In the genomic region with DNA sequence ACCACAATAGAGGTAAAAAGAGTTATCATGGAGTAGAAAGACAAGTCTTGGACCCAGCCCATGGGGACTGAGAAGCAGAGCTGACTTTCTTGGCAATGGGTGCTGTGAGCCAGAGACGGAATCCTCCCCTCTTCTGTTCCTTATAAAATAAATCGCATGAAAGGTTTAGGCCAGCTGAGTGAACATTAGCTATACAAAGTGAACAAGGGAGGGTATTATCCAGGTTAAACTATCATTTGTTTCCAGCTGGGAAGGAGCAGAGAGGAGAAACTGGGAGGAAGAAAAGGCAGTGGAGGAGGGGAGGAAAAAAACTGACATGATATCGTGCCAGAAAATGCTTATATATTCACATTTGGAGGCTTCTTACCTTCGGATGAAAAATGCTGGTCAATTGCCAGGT, we compare ENCODE assay signal across 15 cellular contexts.
"Had no signal": no experiment of that assay in that cellular context is flagged by ENCODE, and none has a peak within 500 bp of the region (broad histone marks: within the 10 kb centered on the region; RNA-seq: fewer than 3 reads in every experiment).

No MANE protein-coding gene starts in this region.

- H3K27ac Mint-ChIP-seq: activated CD8-positive, alpha-beta T cell treated with anti-CD3 and anti-CD28 coated beads for 36 hours; activated naive CD4-positive, alpha-beta T cell treated with anti-CD3 and anti-CD28 coated beads for 36 hours; dendritic cell treated with granulocyte-macrophage colony-stimulating factor and Interleukin-4, amounts not matched to agents 40 ng/mL and 50 ng/mL, for 4 days; T-cell had no signal

- H3K27ac ChIP-seq: ovary, thoracic aorta, WERI-Rb-1 had no signal

- H3K9me3 Mint-ChIP-seq: activated CD8-positive, alpha-beta T cell treated with anti-CD3 and anti-CD28 coated beads for 36 hours; activated naive CD4-positive, alpha-beta T cell treated with anti-CD3 and anti-CD28 coated beads for 36 hours; central memory CD8-positive, alpha-beta T cell; dendritic cell treated with granulocyte-macrophage colony-stimulating factor and Interleukin-4, amounts not matched to agents 40 ng/mL and 50 ng/mL, for 4 days; naive thymus-derived CD8-positive, alpha-beta T cell; T-cell had no signal

- H3K27me3 ChIP-seq: ovary had no signal

- H3K36me3 Mint-ChIP-seq: naive thymus-derived CD8-positive, alpha-beta T cell; T-cell had no signal

- H3K4me3 Mint-ChIP-seq: activated CD8-positive, alpha-beta T cell treated with anti-CD3 and anti-CD28 coated beads for 36 hours; activated naive CD4-positive, alpha-beta T cell treated with anti-CD3 and anti-CD28 coated beads for 36 hours; central memory CD8-positive, alpha-beta T cell; dendritic cell treated with granulocyte-macrophage colony-stimulating factor and Interleukin-4, amounts not matched to agents 40 ng/mL and 50 ng/mL, for 4 days; naive thymus-derived CD8-positive, alpha-beta T cell; T-cell had no signal

- H3K4me1 Mint-ChIP-seq: central memory CD8-positive, alpha-beta T cell; naive thymus-derived CD8-positive, alpha-beta T cell; T-cell had no signal

- DNase-seq: activated CD4-positive, alpha-beta T cell treated with anti-CD3 and anti-CD28 coated beads for 4 hours; activated CD8-positive, alpha-beta T cell treated with anti-CD3 and anti-CD28 coated beads for 36 hours; activated naive CD4-positive, alpha-beta T cell treated with anti-CD3 and anti-CD28 coated beads for 36 hours; left colon; mucosa of descending colon; naive thymus-derived CD8-positive, alpha-beta T cell; ovary; stimulated activated CD4-positive, alpha-beta T cell treated with anti-CD3 and anti-CD28 coated beads, Interleukin-2, amount 100 ng/mL, for 48 hours; stimulated activated naive CD8-positive, alpha-beta T cell treated with anti-CD3 and anti-CD28 coated beads, Interleukin-15, Interleukin-2, amounts not matched to agents 100 U/mL and 50 U/mL, for 24 hours; T-cell; T1000; WERI-Rb-1 had no signal

- H3K9me3 ChIP-seq: mucosa of descending colon, ovary, thoracic aorta had no signal

- H3K4me3 ChIP-seq: mucosa of descending colon, ovary, thoracic aorta had no signal

- ATAC-seq: activated CD8-positive, alpha-beta T cell treated with anti-CD3 and anti-CD28 coated beads for 36 hours; left colon; mucosa of descending colon; naive thymus-derived CD8-positive, alpha-beta T cell; stimulated activated naive CD8-positive, alpha-beta T cell treated with anti-CD3 and anti-CD28 coated beads, Interleukin-15, Interleukin-2, amounts not matched to agents 100 U/mL and 50 U/mL, for 24 hours; T-cell had no signal
